In genomic region chr14:80264698-80265097, GRCh38 we compare ENCODE assay signal across 19 cellular contexts.
A peak's percentile ranks its signal among the peaks of the same experiment; 100 is the strongest.
DNase-seq lines count a peak whose midpoint lies in the region; ATAC-seq and TF ChIP-seq lines count a peak whose summit lies in the region.
"Had no signal": no experiment of that assay in that cellular context is flagged by ENCODE, and none has a peak within 500 bp of the region (broad histone marks: within the 10 kb centered on the region; RNA-seq: fewer than 3 reads in every experiment).

No MANE protein-coding gene starts in this region.

- DNase-seq in DMS53 (lab: John Stamatoyannopoulos, UW) (peak; percentile 79), NCI-H1417 treated with DMSO at 0.1 percent for 48 hours (lab: John Stamatoyannopoulos, UW) (peak; percentile 19), NCI-H345 treated with DMSO at 0.1 percent for 48 hours (lab: John Stamatoyannopoulos, UW; ENCODE audit: unreplicated experiment) (peak; percentile 11), HCEC 1CT (no peak), kidney tubule cell (ENCODE audit: low spot score) (no peak)
- DNase-seq: C1 segment of cervical spinal cord; CD8-positive, alpha-beta memory T cell; GDM1; GOT3; NCI-H2107; NCI-H446; NCI-H82; PC-9; SJCRH30; T1000 had no signal

- peak overlapping the region; percentile 65 for H3K27ac ChIP-seq in VCaP
- H3K27ac ChIP-seq: PC-9, RWPE1, SJCRH30 had no signal

- ATAC-seq in HG03097 (IDR thresholded peaks at IDR 0.05; ENCODE audit: low FRiP score, unreplicated experiment), result no peak
- ATAC-seq: GM12878 had no signal

- no peak for TF ChIP-seq CTCF in VCaP (conservative IDR thresholded peaks at IDR 0.05)

Comparison
In these comparisons a context has a peak if more than half of its experiments do, and no peak if none do; other contexts are left out.
1. DNase-seq: peak in DMS53 (single experiment), NCI-H1417 treated with DMSO at 0.1 percent for 48 hours (single experiment) and NCI-H345 treated with DMSO at 0.1 percent for 48 hours (single experiment); none in HCEC 1CT (single experiment) and kidney tubule cell (single experiment).